Comparison of ENCODE assay signal across 11 cellular contexts in the genomic region with DNA sequence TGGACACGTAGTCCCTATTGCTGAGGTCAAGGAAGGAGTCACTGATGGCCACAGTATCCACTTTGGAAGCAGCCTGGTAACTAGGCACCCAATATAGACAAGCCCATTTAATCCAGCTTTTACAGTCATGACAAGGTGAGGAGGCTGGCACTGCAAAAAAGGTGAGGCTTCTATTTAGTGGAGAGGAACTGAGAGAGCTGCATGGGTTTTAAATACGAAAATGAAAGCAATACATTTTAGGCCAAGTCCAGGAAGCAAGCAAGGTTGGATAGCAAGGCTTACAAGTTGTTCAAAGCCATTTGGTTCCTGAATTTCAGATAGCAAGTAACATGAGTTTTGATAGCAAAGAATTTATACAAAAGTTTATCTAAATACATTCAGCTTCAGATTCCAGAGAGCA.
DNase-seq lines count a peak whose midpoint lies in the region; ATAC-seq and TF ChIP-seq lines count a peak whose summit lies in the region.
"Had no signal": no experiment of that assay in that cellular context is flagged by ENCODE, and none has a peak within 500 bp of the region (broad histone marks: within the 10 kb centered on the region; RNA-seq: fewer than 3 reads in every experiment).

No MANE protein-coding gene starts in this region.

- ATAC-seq in CD4-positive, CD25-positive, alpha-beta regulatory T cell (ENCODE audit: low read depth in 2 of 2) = peak in 1 of 2 donors; percentile 16
- ATAC-seq in HG02678 (IDR thresholded peaks at IDR 0.05; ENCODE audit: unreplicated experiment) (peak; percentile 98), HG03469 (IDR thresholded peaks at IDR 0.05; ENCODE audit: unreplicated experiment) (peak; percentile 95), gastrocnemius medialis (no peak)
- ATAC-seq: activated T-cell treated with anti-CD3 and anti-CD28 coated beads, Interleukin-2, amount 50 U/mL, for 4 hours had no signal

- H3K4me1 Mint-ChIP-seq in CD4-positive, CD25-positive, alpha-beta regulatory T cell = peaks cover 6 to 19% (median 17%) of the 10 kb centered on the region in 4 donors

- TF ChIP-seq POLR2A in gastrocnemius medialis (IDR thresholded peaks at IDR 0.05) = no peak

- H3K4me1 ChIP-seq in CD4-positive, CD25-positive, alpha-beta regulatory T cell (ENCODE audit: control insufficient read depth, insufficient read depth, low read length, poor library complexity, severe bottlenecking) = no peaks in the 10 kb centered on the region
- no peaks in the 10 kb centered on the region for H3K4me1 ChIP-seq in ascending aorta
- no peaks in the 10 kb centered on the region for H3K4me1 ChIP-seq in gastrocnemius medialis

- TF ChIP-seq CTCF in ascending aorta (IDR thresholded peaks at IDR 0.05) (no peak), gastrocnemius medialis (IDR thresholded peaks at IDR 0.05 in 4 of 5, conservative IDR thresholded peaks at IDR 0.05 in 1 of 5) (no peak)

- no peaks in the 10 kb centered on the region for H3K36me3 ChIP-seq in CD4-positive, CD25-positive, alpha-beta regulatory T cell (ENCODE audit: control insufficient read depth, insufficient read depth, low read length)
- H3K36me3 ChIP-seq in ascending aorta (no peaks in the 10 kb centered on the region), gastrocnemius medialis (no peaks in the 10 kb centered on the region)

- H3K27me3 Mint-ChIP-seq in CD4-positive, CD25-positive, alpha-beta regulatory T cell = no peaks in the 10 kb centered on the region

- no peaks in the 10 kb centered on the region for H3K27me3 ChIP-seq in CD4-positive, CD25-positive, alpha-beta regulatory T cell (ENCODE audit: control insufficient read depth, insufficient read depth, low read length)
- H3K27me3 ChIP-seq in ascending aorta (no peaks in the 10 kb centered on the region), gastrocnemius medialis (no peaks in the 10 kb centered on the region)

- H3K9me3 ChIP-seq in CD4-positive, CD25-positive, alpha-beta regulatory T cell (ENCODE audit: control insufficient read depth in 2 of 2, low read length in 2 of 2) = no peaks in the 10 kb centered on the region
- H3K9me3 ChIP-seq in ascending aorta = no peaks in the 10 kb centered on the region
- no peaks in the 10 kb centered on the region for H3K9me3 ChIP-seq in gastrocnemius medialis

- H3K36me3 Mint-ChIP-seq in CD4-positive, CD25-positive, alpha-beta regulatory T cell = peaks cover 3% of the 10 kb centered on the region
- H3K36me3 Mint-ChIP-seq: stimulated activated naive B cell treated with anti-CD40 and anti-IgM and Interleukin-4, amounts not matched to agents 10 μg/mL and 1 μg/mL and 100 μg/mL, for 72 hours had no signal

- peak overlapping the region in 1 of 4 donors; percentile 5 for H3K4me3 Mint-ChIP-seq in CD4-positive, CD25-positive, alpha-beta regulatory T cell
- H3K4me3 Mint-ChIP-seq: activated T-cell treated with anti-CD3 and anti-CD28 coated beads, Interleukin-2, amount 50 U/mL, for 4 hours; stimulated activated naive B cell treated with anti-CD40 and anti-IgM and Interleukin-4, amounts not matched to agents 10 μg/mL and 1 μg/mL and 100 μg/mL, for 72 hours had no signal

- peak in 1 of 3 donors; percentile 60 for DNase-seq in CD4-positive, CD25-positive, alpha-beta regulatory T cell
- peak; percentile 26 for DNase-seq in GM19238 (ENCODE audit: insufficient read length, low spot score)
- DNase-seq in NCI-H1436 treated with DMSO at 0.1 percent for 48 hours (lab: John Stamatoyannopoulos, UW) = no peak
- DNase-seq in ascending aorta (ENCODE audit: low spot score in 2 of 2) = no peak
- no peak for DNase-seq in gastrocnemius medialis
- no peak for DNase-seq in epidermal melanocyte (ENCODE audit: insufficient read length, low spot score)
- DNase-seq: ACHN; activated T-cell treated with anti-CD3 and anti-CD28 coated beads, Interleukin-2, amount 50 U/mL, for 4 hours; stimulated activated naive B cell treated with anti-CD40 and anti-IgM and Interleukin-4, amounts not matched to agents 10 μg/mL and 1 μg/mL and 100 μg/mL, for 72 hours had no signal

- H3K27ac ChIP-seq in CD4-positive, CD25-positive, alpha-beta regulatory T cell (ENCODE audit: insufficient read depth, low read length, poor library complexity, severe bottlenecking) = no peak overlapping the region
- H3K27ac ChIP-seq in ascending aorta = no peak overlapping the region
- no peak overlapping the region for H3K27ac ChIP-seq in gastrocnemius medialis

- H3K27ac Mint-ChIP-seq in CD4-positive, CD25-positive, alpha-beta regulatory T cell = peak overlapping the region in 1 of 3 donors; percentile 12
- H3K27ac Mint-ChIP-seq: stimulated activated naive B cell treated with anti-CD40 and anti-IgM and Interleukin-4, amounts not matched to agents 10 μg/mL and 1 μg/mL and 100 μg/mL, for 72 hours had no signal

- peak overlapping the region; percentile 37 for H3K4me3 ChIP-seq in CD4-positive, CD25-positive, alpha-beta regulatory T cell (ENCODE audit: low read depth, low read length)
- no peak overlapping the region for H3K4me3 ChIP-seq in ascending aorta
- H3K4me3 ChIP-seq in gastrocnemius medialis = no peak overlapping the region

- in situ Hi-C loops in gastrocnemius medialis (cut with MboI; ENCODE audit: low sequenced_read_pairs in 4 of 4) = no loop called here

- intact Hi-C loops in ascending aorta (cut with DNase I) (no loop called here), gastrocnemius medialis (cut with DNase I; ENCODE audit: low total_unique reads) (no loop called here)

- peaks cover 0 to 2% (median 0%) of the 10 kb centered on the region in 7 donors for H3K9me3 Mint-ChIP-seq in CD4-positive, CD25-positive, alpha-beta regulatory T cell
- H3K9me3 Mint-ChIP-seq: activated T-cell treated with anti-CD3 and anti-CD28 coated beads, Interleukin-2, amount 50 U/mL, for 4 hours; stimulated activated naive B cell treated with anti-CD40 and anti-IgM and Interleukin-4, amounts not matched to agents 10 μg/mL and 1 μg/mL and 100 μg/mL, for 72 hours had no signal

Comparison
In these comparisons a context has a peak if more than half of its experiments do, and no peak if none do; other contexts are left out.
1. ATAC-seq: peak in HG02678 (single experiment) and HG03469 (single experiment); none in gastrocnemius medialis (0 of 2).